ENCODE assay signal across 1 cellular context in genomic region chr7:23597064-23597907, GRCh38.
TF ChIP-seq lines count a peak whose summit lies in the region.

A gene with protein sequence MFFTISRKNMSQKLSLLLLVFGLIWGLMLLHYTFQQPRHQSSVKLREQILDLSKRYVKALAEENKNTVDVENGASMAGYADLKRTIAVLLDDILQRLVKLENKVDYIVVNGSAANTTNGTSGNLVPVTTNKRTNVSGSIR (plus strand): TSS chr7:23597382. CDS start chr7:23611316, 13,934 bp downstream.

TF ChIP-seq in K562, 482 proteins besides CTCF, POLR2A, EP300 and RAD21 (continued from another document and continues in another):
- TF ChIP-seq, protein P1, sequence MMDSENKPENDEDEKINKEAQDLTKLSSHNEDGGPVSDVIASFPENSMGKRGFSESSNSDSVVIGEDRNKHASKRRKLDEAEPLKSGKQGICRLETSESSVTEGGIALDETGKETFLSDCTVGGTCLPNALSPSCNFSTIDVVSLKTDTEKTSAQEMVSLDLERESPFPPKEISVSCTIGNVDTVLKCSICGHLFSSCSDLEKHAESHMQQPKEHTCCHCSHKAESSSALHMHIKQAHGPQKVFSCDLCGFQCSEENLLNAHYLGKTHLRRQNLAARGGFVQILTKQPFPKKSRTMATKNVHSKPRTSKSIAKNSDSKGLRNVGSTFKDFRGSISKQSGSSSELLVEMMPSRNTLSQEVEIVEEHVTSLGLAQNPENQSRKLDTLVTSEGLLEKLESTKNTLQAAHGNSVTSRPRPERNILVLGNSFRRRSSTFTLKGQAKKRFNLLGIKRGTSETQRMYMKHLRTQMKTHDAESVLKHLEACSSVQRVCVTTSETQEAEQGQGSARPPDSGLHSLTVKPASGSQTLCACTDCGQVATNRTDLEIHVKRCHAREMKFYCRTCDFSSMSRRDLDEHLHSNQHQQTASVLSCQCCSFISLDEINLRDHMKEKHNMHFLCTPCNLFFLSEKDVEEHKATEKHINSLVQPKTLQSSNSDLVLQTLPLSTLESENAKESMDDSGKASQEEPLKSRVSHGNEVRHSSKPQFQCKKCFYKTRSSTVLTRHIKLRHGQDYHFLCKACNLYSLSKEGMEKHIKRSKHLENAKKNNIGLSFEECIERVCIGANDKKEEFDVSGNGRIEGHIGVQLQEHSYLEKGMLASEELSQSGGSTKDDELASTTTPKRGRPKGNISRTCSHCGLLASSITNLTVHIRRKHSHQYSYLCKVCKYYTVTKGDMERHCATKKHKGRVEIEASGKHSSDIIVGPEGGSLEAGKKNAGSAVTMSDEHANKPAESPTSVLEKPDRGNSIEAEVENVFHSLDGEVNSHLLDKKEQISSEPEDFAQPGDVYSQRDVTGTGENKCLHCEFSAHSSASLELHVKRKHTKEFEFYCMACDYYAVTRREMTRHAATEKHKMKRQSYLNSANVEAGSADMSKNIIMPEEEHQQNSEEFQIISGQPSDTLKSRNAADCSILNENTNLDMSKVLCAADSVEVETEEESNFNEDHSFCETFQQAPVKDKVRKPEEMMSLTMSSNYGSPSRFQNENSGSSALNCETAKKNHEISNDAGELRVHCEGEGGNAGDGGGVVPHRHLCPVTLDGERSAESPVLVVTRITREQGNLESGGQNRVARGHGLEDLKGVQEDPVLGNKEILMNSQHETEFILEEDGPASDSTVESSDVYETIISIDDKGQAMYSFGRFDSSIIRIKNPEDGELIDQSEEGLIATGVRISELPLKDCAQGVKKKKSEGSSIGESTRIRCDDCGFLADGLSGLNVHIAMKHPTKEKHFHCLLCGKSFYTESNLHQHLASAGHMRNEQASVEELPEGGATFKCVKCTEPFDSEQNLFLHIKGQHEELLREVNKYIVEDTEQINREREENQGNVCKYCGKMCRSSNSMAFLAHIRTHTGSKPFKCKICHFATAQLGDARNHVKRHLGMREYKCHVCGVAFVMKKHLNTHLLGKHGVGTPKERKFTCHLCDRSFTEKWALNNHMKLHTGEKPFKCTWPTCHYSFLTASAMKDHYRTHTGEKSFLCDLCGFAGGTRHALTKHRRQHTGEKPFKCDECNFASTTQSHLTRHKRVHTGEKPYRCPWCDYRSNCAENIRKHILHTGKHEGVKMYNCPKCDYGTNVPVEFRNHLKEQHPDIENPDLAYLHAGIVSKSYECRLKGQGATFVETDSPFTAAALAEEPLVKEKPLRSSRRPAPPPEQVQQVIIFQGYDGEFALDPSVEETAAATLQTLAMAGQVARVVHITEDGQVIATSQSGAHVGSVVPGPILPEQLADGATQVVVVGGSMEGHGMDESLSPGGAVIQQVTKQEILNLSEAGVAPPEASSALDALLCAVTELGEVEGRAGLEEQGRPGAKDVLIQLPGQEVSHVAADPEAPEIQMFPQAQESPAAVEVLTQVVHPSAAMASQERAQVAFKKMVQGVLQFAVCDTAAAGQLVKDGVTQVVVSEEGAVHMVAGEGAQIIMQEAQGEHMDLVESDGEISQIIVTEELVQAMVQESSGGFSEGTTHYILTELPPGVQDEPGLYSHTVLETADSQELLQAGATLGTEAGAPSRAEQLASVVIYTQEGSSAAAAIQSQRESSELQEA (IDR thresholded peaks at IDR 0.05; ENCODE audit: low read depth) = no peak
- no peak for TF ChIP-seq SAFB2 (IDR thresholded peaks at IDR 0.05; ENCODE audit: borderline replicate concordance, low read depth, low read length, severe bottlenecking)
- no peak for TF ChIP-seq ZBTB5 (IDR thresholded peaks at IDR 0.05)
- no peak for TF ChIP-seq TFAM (CRISPR knock-in tag; conservative IDR thresholded peaks at IDR 0.05)
- TF ChIP-seq, protein P2, sequence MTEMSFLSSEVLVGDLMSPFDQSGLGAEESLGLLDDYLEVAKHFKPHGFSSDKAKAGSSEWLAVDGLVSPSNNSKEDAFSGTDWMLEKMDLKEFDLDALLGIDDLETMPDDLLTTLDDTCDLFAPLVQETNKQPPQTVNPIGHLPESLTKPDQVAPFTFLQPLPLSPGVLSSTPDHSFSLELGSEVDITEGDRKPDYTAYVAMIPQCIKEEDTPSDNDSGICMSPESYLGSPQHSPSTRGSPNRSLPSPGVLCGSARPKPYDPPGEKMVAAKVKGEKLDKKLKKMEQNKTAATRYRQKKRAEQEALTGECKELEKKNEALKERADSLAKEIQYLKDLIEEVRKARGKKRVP (CRISPR knock-in tag; IDR thresholded peaks at IDR 0.05) = no peak
- no peak for TF ChIP-seq TAF15 (IDR thresholded peaks at IDR 0.05; ENCODE audit: low read depth, low read length)
- no peak for TF ChIP-seq ARNT (IDR thresholded peaks at IDR 0.05)
- peak; percentile 27 for TF ChIP-seq NEUROD1 (IDR thresholded peaks at IDR 0.05; ENCODE audit: borderline replicate concordance, low read depth, low read length, partially characterized antibody)
- peak; percentile 71 for TF ChIP-seq CTBP1 (IDR thresholded peaks at IDR 0.05; ENCODE audit: borderline replicate concordance)
- TF ChIP-seq RNF219 (CRISPR knock-in tag; IDR thresholded peaks at IDR 0.05) = no peak
- TF ChIP-seq MIER1 (IDR thresholded peaks at IDR 0.05; ENCODE audit: low read depth) = no peak
- peak; percentile 66; the same call in 1 of the 2 replicates for TF ChIP-seq RAD51 (IDR thresholded peaks at IDR 0.05; ENCODE audit: borderline replicate concordance, low read depth)
- peak; percentile 73; the same call in 1 of the 2 replicates for TF ChIP-seq ETV5 (CRISPR knock-in tag; IDR thresholded peaks at IDR 0.05; ENCODE audit: low read depth)
- peak; percentile 96 for TF ChIP-seq ZNF143 (CRISPR knock-in tag; IDR thresholded peaks at IDR 0.05)
- 0 out of 2 replicates have a peak, but pooled peaks have one; percentile 48 for TF ChIP-seq ZNF232 (CRISPR knock-in tag; IDR thresholded peaks at IDR 0.05)
- TF ChIP-seq, protein P3, sequence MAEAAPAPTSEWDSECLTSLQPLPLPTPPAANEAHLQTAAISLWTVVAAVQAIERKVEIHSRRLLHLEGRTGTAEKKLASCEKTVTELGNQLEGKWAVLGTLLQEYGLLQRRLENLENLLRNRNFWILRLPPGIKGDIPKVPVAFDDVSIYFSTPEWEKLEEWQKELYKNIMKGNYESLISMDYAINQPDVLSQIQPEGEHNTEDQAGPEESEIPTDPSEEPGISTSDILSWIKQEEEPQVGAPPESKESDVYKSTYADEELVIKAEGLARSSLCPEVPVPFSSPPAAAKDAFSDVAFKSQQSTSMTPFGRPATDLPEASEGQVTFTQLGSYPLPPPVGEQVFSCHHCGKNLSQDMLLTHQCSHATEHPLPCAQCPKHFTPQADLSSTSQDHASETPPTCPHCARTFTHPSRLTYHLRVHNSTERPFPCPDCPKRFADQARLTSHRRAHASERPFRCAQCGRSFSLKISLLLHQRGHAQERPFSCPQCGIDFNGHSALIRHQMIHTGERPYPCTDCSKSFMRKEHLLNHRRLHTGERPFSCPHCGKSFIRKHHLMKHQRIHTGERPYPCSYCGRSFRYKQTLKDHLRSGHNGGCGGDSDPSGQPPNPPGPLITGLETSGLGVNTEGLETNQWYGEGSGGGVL (CRISPR knock-in tag; IDR thresholded peaks at IDR 0.05) = no peak
- TF ChIP-seq STAT6 (CRISPR knock-in tag; IDR thresholded peaks at IDR 0.05) = no peak
- TF ChIP-seq, protein P4, sequence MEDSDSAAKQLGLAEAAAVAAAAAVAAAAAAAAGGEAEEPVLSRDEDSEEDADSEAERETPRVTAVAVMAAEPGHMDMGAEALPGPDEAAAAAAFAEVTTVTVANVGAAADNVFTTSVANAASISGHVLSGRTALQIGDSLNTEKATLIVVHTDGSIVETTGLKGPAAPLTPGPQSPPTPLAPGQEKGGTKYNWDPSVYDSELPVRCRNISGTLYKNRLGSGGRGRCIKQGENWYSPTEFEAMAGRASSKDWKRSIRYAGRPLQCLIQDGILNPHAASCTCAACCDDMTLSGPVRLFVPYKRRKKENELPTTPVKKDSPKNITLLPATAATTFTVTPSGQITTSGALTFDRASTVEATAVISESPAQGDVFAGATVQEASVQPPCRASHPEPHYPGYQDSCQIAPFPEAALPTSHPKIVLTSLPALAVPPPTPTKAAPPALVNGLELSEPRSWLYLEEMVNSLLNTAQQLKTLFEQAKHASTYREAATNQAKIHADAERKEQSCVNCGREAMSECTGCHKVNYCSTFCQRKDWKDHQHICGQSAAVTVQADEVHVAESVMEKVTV (CRISPR knock-in tag; IDR thresholded peaks at IDR 0.05) = no peak
- no peak for TF ChIP-seq ELF4 (CRISPR knock-in tag; IDR thresholded peaks at IDR 0.05)
- TF ChIP-seq NFIC (IDR thresholded peaks at IDR 0.05) = no peak
- no peak for TF ChIP-seq POLR2B (IDR thresholded peaks at IDR 0.05; ENCODE audit: low read depth, partially characterized antibody)
- no peak for TF ChIP-seq MTF1 (CRISPR knock-in tag; IDR thresholded peaks at IDR 0.05; ENCODE audit: borderline replicate concordance)
- no peak for TF ChIP-seq KLF6 (CRISPR knock-in tag; IDR thresholded peaks at IDR 0.05; ENCODE audit: borderline replicate concordance)
- TF ChIP-seq CHAMP1 (IDR thresholded peaks at IDR 0.05) = no peak
- TF ChIP-seq NR3C1 (CRISPR knock-in tag; IDR thresholded peaks at IDR 0.05) = no peak
- no peak for TF ChIP-seq ZNF347 (CRISPR knock-in tag; IDR thresholded peaks at IDR 0.05; ENCODE audit: low read depth)
- no peak for TF ChIP-seq ZFP36 (IDR thresholded peaks at IDR 0.05; ENCODE audit: low read depth, low read length, partially characterized antibody)
- no peak for TF ChIP-seq EHMT2 (IDR thresholded peaks at IDR 0.05)
- no peak; the same call in 1 of the 2 replicates for TF ChIP-seq GTF2F1 (IDR thresholded peaks at IDR 0.05; ENCODE audit: low read depth, low read length)
- no peak for TF ChIP-seq XRCC4 (IDR thresholded peaks at IDR 0.05; ENCODE audit: extremely low read depth, insufficient read depth, insufficient read length)
- TF ChIP-seq MYC (IDR thresholded peaks at IDR 0.05; ENCODE audit: low read depth, low read length) = peak; percentile 94
- TF ChIP-seq MYC (CRISPR knock-in tag; IDR thresholded peaks at IDR 0.05; ENCODE audit: borderline replicate concordance, low read depth) = no peak
- no peak for TF ChIP-seq HSF4 (CRISPR knock-in tag; IDR thresholded peaks at IDR 0.05; ENCODE audit: borderline replicate concordance)
- TF ChIP-seq TBL1XR1 (IDR thresholded peaks at IDR 0.05; ENCODE audit: low read length in 2 of 2) = no peak
- peak in 1 of 2 experiments; percentile 92; a peak in 2 of 4 replicates for TF ChIP-seq TEAD1 (CRISPR knock-in tag; IDR thresholded peaks at IDR 0.05)
- no peak for TF ChIP-seq PURB (CRISPR knock-in tag; IDR thresholded peaks at IDR 0.05; ENCODE audit: low read depth)
- no peak for TF ChIP-seq ZNF134 (CRISPR knock-in tag; conservative IDR thresholded peaks at IDR 0.05)
- no peak for TF ChIP-seq SETDB1 (IDR thresholded peaks at IDR 0.05; ENCODE audit: low read length)
- no peak for TF ChIP-seq ZNF444 (CRISPR knock-in tag; IDR thresholded peaks at IDR 0.05)
